Comparison of ENCODE assay signal across 24 cellular contexts in genomic region chr9:24594234-24594850, GRCh38. TPM values are rescaled to one million over a fixed set of nuclear protein-coding genes. Genes with fewer than 3 reads are reported as not detected.
"Had no signal": no experiment of that assay in that cellular context is flagged by ENCODE, and none has a peak within 500 bp of the region (broad histone marks: within the 10 kb centered on the region; RNA-seq: fewer than 3 reads in every experiment).

No MANE protein-coding gene starts in this region.

- H3K27me3 ChIP-seq: SJSA1 had no signal

- ATAC-seq: K562 had no signal

- H3K4me3 ChIP-seq: K562, SJSA1, SK-N-MC had no signal

- H3K36me3 ChIP-seq: SJSA1 had no signal

- FAIRE-seq: HTR-8/SVneo, K562, RCC 7860 had no signal

- H3K9me3 ChIP-seq: SJSA1 had no signal

- H3K4me2 ChIP-seq: KMS-11 had no signal

- H3K9ac ChIP-seq: KMS-11 had no signal

- H3K4me1 ChIP-seq: SJSA1 had no signal

- H3K27ac ChIP-seq: HL-60, KMS-11, SJSA1, SK-N-MC had no signal

- DNase-seq: Kasumi-1, MM.1S, NCI-H1092 treated with DMSO at 0.1 percent for 48 hours, NCI-H1436, NCI-H187 treated with DMSO at 0.1 percent for 48 hours, NCI-H2029 treated with DMSO at 0.1 percent for 48 hours, NCI-H2171 treated with DMSO at 0.1 percent for 48 hours, NCI-H345, NCI-H446 treated with DMSO at 0.1 percent for 48 hours, NCI-H510A treated with DMSO at 0.1 percent for 48 hours, NCI-H526, NCI-H748 treated with DMSO at 0.1 percent for 48 hours, Right ventricle myocardium superior, RPMI8226, SIG-M5 had no signal

RNA-seq across cellular contexts. Expression of gene IZUMO3, which starts 48.6 kb away (rescaled TPM):
- total RNA-seq: K562, M059J, Right ventricle myocardium superior, SJSA1 had no signal
- polyA plus RNA-seq: IgD-negative memory B cell, K562 had no signal
